ENCODE assay signal across 1 cellular context in genomic region chr3:195062866-195063540, GRCh38.
TF ChIP-seq lines count a peak whose summit lies in the region.

No MANE protein-coding gene starts in this region.

TF ChIP-seq in GM23338, 12 proteins besides CTCF, POLR2A, EP300 and RAD21 (continued from another document):
- TF ChIP-seq ZNF462 (CRISPR knock-in tag; IDR thresholded peaks at IDR 0.05) (no peak), ZNF114 (CRISPR knock-in tag; IDR thresholded peaks at IDR 0.05) (no peak), EZH2 (IDR thresholded peaks at IDR 0.05; ENCODE audit: low read depth, unreplicated experiment) (no peak), CREB1 (CRISPR knock-in tag; IDR thresholded peaks at IDR 0.05; ENCODE audit: low read depth) (no peak)
